Comparison of ENCODE assay signal across 12 cellular contexts in genomic region chr11:114192841-114193389, GRCh38.
DNase-seq lines count a peak whose midpoint lies in the region; ATAC-seq, FAIRE-seq and TF ChIP-seq lines count a peak whose summit lies in the region.
"Had no signal": no experiment of that assay in that cellular context is flagged by ENCODE, and none has a peak within 500 bp of the region (broad histone marks: within the 10 kb centered on the region; RNA-seq: fewer than 3 reads in every experiment).

No MANE protein-coding gene starts in this region.

- no peaks in the 10 kb centered on the region for H3F3A ChIP-seq in PC-3 (ENCODE audit: low read length, unreplicated experiment)

- H3K36me3 ChIP-seq in H1 (ENCODE audit: control insufficient read depth in 2 of 4, insufficient read depth in 4 of 4, low read length in 3 of 4) (no peaks in the 10 kb centered on the region), spleen (peaks cover 0 to 54% (median 0%) of the 10 kb centered on the region in 6 donors), PC-3 (ENCODE audit: low read depth, low read length) (no peaks in the 10 kb centered on the region)
- H3K36me3 ChIP-seq: MG63 had no signal

- H3K4me3 ChIP-seq in H1 (ENCODE audit: extremely low read depth in 1 of 4, insufficient read depth in 2 of 4, low read depth in 3 of 4, low read length in 4 of 4) (no peak overlapping the region), spleen (no peak overlapping the region), PC-3 (ENCODE audit: low read length) (no peak overlapping the region)
- H3K4me3 ChIP-seq: MG63 had no signal

- H3K27me3 ChIP-seq in H1 (replicated peaks in 1 of 4; ENCODE audit: control insufficient read depth in 3 of 4, extremely low read depth in 1 of 4, insufficient read depth in 3 of 4, low read length in 3 of 4) = no peaks in the 10 kb centered on the region
- H3K27me3 ChIP-seq in spleen (replicated peaks in 1 of 7) = no peaks in the 10 kb centered on the region
- H3K27me3 ChIP-seq in PC-3 (ENCODE audit: low read length) = peaks cover 21% of the 10 kb centered on the region

- ATAC-seq in omental fat pad (ENCODE audit: low FRiP score) = no peak
- no peak for ATAC-seq in PC-3

- H3K4me2 ChIP-seq in H1 (ENCODE audit: insufficient read depth in 1 of 2, low read depth in 2 of 2, low read length in 2 of 2) (no peak overlapping the region), PC-3 (ENCODE audit: low read length) (no peak overlapping the region)

- TF ChIP-seq CTCF in H1 (IDR thresholded peaks at IDR 0.05; ENCODE audit: control extremely low read depth in 1 of 3, insufficient read depth in 1 of 3, low read depth in 1 of 3, low read length in 3 of 3) (no peak), omental fat pad (IDR thresholded peaks at IDR 0.05) (no peak), spleen (IDR thresholded peaks at IDR 0.05 in 8 of 11, conservative IDR thresholded peaks at IDR 0.05 in 3 of 11) (no peak), PC-3 (conservative IDR thresholded peaks at IDR 0.05; ENCODE audit: low read depth, low read length) (no peak)

- H3K79me2 ChIP-seq in H1 (ENCODE audit: control insufficient read depth in 1 of 2, insufficient read depth in 2 of 2, low read length in 2 of 2) (no peaks in the 10 kb centered on the region), PC-3 (ENCODE audit: low read length) (no peaks in the 10 kb centered on the region)

- H3K4me1 ChIP-seq in H1 (replicated peaks in 1 of 4; ENCODE audit: control insufficient read depth in 3 of 4, insufficient read depth in 4 of 4, low read length in 3 of 4) (peaks cover 0 to 5% (median 0%) of the 10 kb centered on the region in 4 experiments; a peak in 2 of 7 replicates), spleen (peaks cover 4 to 70% (median 46%) of the 10 kb centered on the region in 6 donors), PC-3 (ENCODE audit: insufficient read depth, low read length) (peaks cover 3% of the 10 kb centered on the region; the same call in 1 of the 2 replicates)

- H2BK15ac ChIP-seq in H1 (ENCODE audit: low read length) = no peak overlapping the region; the same call in 1 of the 2 replicates

- H4K20me1 ChIP-seq in H1 (replicated peaks in 1 of 2; ENCODE audit: control insufficient read depth in 1 of 2, insufficient read depth in 2 of 2, low read length in 2 of 2) = no peaks in the 10 kb centered on the region
- H4K20me1 ChIP-seq in PC-3 (ENCODE audit: low read length) = no peaks in the 10 kb centered on the region

- H2BK12ac ChIP-seq in H1 (ENCODE audit: low read depth, low read length) = 0 out of 2 replicates have a peak overlapping the region, but pooled peaks have one; percentile 17

- no peak overlapping the region for H3K27ac ChIP-seq in H1 (ENCODE audit: low read depth, low read length)
- peak overlapping the region in 1 of 8 donors; percentile 24 for H3K27ac ChIP-seq in spleen
- no peak overlapping the region for H3K27ac ChIP-seq in PC-3 (ENCODE audit: low read length)

- no peak for TF ChIP-seq EP300 in H1 (IDR thresholded peaks at IDR 0.05; ENCODE audit: borderline replicate concordance in 1 of 2, low read depth in 2 of 2, low read length in 2 of 2)

- POLR2A ChIA-PET in H1 (lab: Charles Lee; ENCODE audit: partially characterized antibody) = no interaction called here
- POLR2A ChIA-PET in PC-3 (lab: Charles Lee; ENCODE audit: unreplicated experiment) = no interaction called here

- no peaks in the 10 kb centered on the region for H3K23me2 ChIP-seq in H1 (ENCODE audit: low read depth, low read length)

- WGBS in H1 (ENCODE audit: extremely low coverage in 1 of 2, insufficient coverage in 1 of 2, insufficient read length in 1 of 2, insufficient replicate concordance in 2 of 2, low coverage in 1 of 2, low lambda C conversion rate in 2 of 2, missing lambda C conversion rate in 1 of 2), 2 experiments = 76% methylated on average over 4 of the region's 4 CpGs; no CpG with 5 or more reads in 1 of the 2 experiments
- WGBS in spleen, 5 donors = 75 to 85% (median 76%) methylated on average over 2 to 4 of the region's 4 CpGs

- TF ChIP-seq POLR2A in H1 (IDR thresholded peaks at IDR 0.05; ENCODE audit: control extremely low read depth in 1 of 2, low read depth in 2 of 2, low read length in 2 of 2) = no peak
- no peak for TF ChIP-seq POLR2A in spleen (IDR thresholded peaks at IDR 0.05)

- CTCF ChIA-PET in H1 (lab: Charles Lee; ENCODE audit: partially characterized antibody) = interaction anchor here (0.5 to 5.8 kb wide), 25 partner anchors 8 to 309 kb away, joined by 3 to 52 read pairs (median 3); no protein-coding TSS in a partner anchor
- CTCF ChIA-PET in PC-3 (lab: Charles Lee) = no interaction called here

- TF ChIP-seq RAD21 in H1 (IDR thresholded peaks at IDR 0.05 in 1 of 2, conservative IDR thresholded peaks at IDR 0.05 in 1 of 2; ENCODE audit: low read depth in 2 of 2, low read length in 2 of 2) = no peak; a peak in 1 of 4 replicates

- H3K9ac ChIP-seq in H1 (replicated peaks in 1 of 4; ENCODE audit: extremely low read depth in 1 of 4, low read depth in 3 of 4, low read length in 3 of 4) (no peak overlapping the region), PC-3 (ENCODE audit: low read length) (no peak overlapping the region)

- no peak overlapping the region for H2AK5ac ChIP-seq in H1 (ENCODE audit: low read depth, low read length)

- no TSS peak for BruUV-seq in PC-3 (replicated peaks; lab: Mats Ljungman, UMichigan)

- no peak overlapping the region for H3K23ac ChIP-seq in H1 (ENCODE audit: insufficient read length)

- H4K91ac ChIP-seq in H1 (replicated peaks; ENCODE audit: insufficient read length, low read length) = no peak overlapping the region

- no peak overlapping the region for H2BK5ac ChIP-seq in H1 (ENCODE audit: low read depth, low read length)

- no peak overlapping the region for H2BK120ac ChIP-seq in H1 (replicated peaks; ENCODE audit: low read depth, low read length)

- no peak overlapping the region for H3K56ac ChIP-seq in H1 (replicated peaks; ENCODE audit: insufficient read length, low read depth, low read length)

- no peak overlapping the region for H3K4ac ChIP-seq in H1 (replicated peaks; ENCODE audit: insufficient read length, low read depth, low read length)

- no peak overlapping the region for H3K14ac ChIP-seq in H1 (ENCODE audit: insufficient read length)

- no peaks in the 10 kb centered on the region for H3K9me2 ChIP-seq in PC-3 (replicated peaks; ENCODE audit: low read length)

- DNase-seq in HCEC 1CT = peak; percentile 32
- peak; percentile 49 for DNase-seq in NCI-H524 treated with DMSO at 0.1 percent for 48 hours (lab: John Stamatoyannopoulos, UW)
- no peak for DNase-seq in H1 (ENCODE audit: low read depth in 1 of 2, low spot score in 2 of 2)
- DNase-seq in retina = peak; percentile 64
- no peak for DNase-seq in omental fat pad (ENCODE audit: low spot score)
- DNase-seq in LoVo (ENCODE audit: low spot score) = no peak
- DNase-seq in spleen = no peak
- DNase-seq in PC-3 = no peak
- DNase-seq: activated naive CD4-positive, alpha-beta T cell treated with anti-CD3 and anti-CD28 coated beads for 36 hours; dermis blood vessel endothelial cell; MG63 had no signal

- no peak for FAIRE-seq in H1 (lab: Jason Lieb, UNC)
- FAIRE-seq: G401.6 had no signal

- intact Hi-C loops in spleen (cut with DNase I; ENCODE audit: low total_unique reads) = loop anchor here (10.0 kb wide), 1 partner anchor 62 kb away; no protein-coding TSS in a partner anchor
- intact Hi-C loops in PC-3 (cut with micrococcal nuclease) = no loop called here

- no peaks in the 10 kb centered on the region for H3K79me1 ChIP-seq in H1 (ENCODE audit: low read depth, low read length)

- no peak overlapping the region for H4K8ac ChIP-seq in H1 (ENCODE audit: extremely low read depth, insufficient read depth, low read length)

- H3K9me3 ChIP-seq in H1 (ENCODE audit: insufficient read depth in 2 of 2, low read depth in 1 of 2, low read length in 1 of 2) = 0 out of 4 replicates have a peak, but pooled peaks cover 0 to 2% of the 10 kb centered on the region in 2 experiments
- peaks cover 0 to 14% (median 3%) of the 10 kb centered on the region in 8 donors for H3K9me3 ChIP-seq in spleen
- H3K9me3 ChIP-seq in PC-3 (ENCODE audit: low read length) = no peaks in the 10 kb centered on the region
- H3K9me3 ChIP-seq: MG63 had no signal

- H3K18ac ChIP-seq in H1 (ENCODE audit: extremely low read depth, low read length) = no peak overlapping the region

- H2BK20ac ChIP-seq in H1 (ENCODE audit: low read length) = no peak overlapping the region

- no peak overlapping the region for H2AFZ ChIP-seq in H1 (ENCODE audit: low read length)
- no peak overlapping the region for H2AFZ ChIP-seq in PC-3 (ENCODE audit: low read length)

- H4K5ac ChIP-seq in H1 (ENCODE audit: insufficient read length, low read depth, low read length) = no peak overlapping the region

TF ChIP-seq in H1, 55 proteins besides CTCF, POLR2A, EP300 and RAD21:
- TF ChIP-seq HDAC6 (IDR thresholded peaks at IDR 0.05; ENCODE audit: low read depth, low read length) = no peak
- no peak for TF ChIP-seq RXRA (IDR thresholded peaks at IDR 0.05; ENCODE audit: insufficient read depth, low read depth, low read length)
- no peak for TF ChIP-seq RBBP5 (IDR thresholded peaks at IDR 0.05; ENCODE audit: borderline replicate concordance, low read depth, low read length)
- TF ChIP-seq SIX5 (IDR thresholded peaks at IDR 0.05; ENCODE audit: low read depth, low read length) = no peak
- TF ChIP-seq GTF2F1 (IDR thresholded peaks at IDR 0.05; ENCODE audit: borderline replicate concordance, low read depth, low read length) = no peak
TF ChIP-seq in H1: peak in this region for 0.

Comparison
In these comparisons a context has a peak if more than half of its experiments do, and no peak if none do; other contexts are left out.
1. DNase-seq: peak in HCEC 1CT (single experiment), NCI-H524 treated with DMSO at 0.1 percent for 48 hours (single experiment) and retina (single experiment); none in H1 (0 of 2), omental fat pad (single experiment), LoVo (single experiment), spleen (single experiment) and PC-3 (single experiment).